Comparison of ENCODE assay signal across 1 cellular context in genomic region chr16:46689492-46690280, GRCh38.
TF ChIP-seq lines count a peak whose summit lies in the region.

ORC6 (plus strand) TSS chr16:46689659; CDS start chr16:46689706, 47 bp downstream.

TF ChIP-seq in HepG2, 621 proteins besides CTCF, POLR2A, EP300 and RAD21 (continued from another document and continues in another):
- TF ChIP-seq THAP9 (CRISPR knock-in tag; IDR thresholded peaks at IDR 0.05; ENCODE audit: borderline replicate concordance): no peak; the same call in 1 of the 2 replicates
- TF ChIP-seq THAP11 (CRISPR knock-in tag; IDR thresholded peaks at IDR 0.05): no peak; the same call in 1 of the 2 replicates
- TF ChIP-seq MAF1 (CRISPR knock-in tag; IDR thresholded peaks at IDR 0.05; ENCODE audit: borderline replicate concordance): no peak
- TF ChIP-seq ZNF839 (CRISPR knock-in tag; IDR thresholded peaks at IDR 0.05; ENCODE audit: borderline replicate concordance): no peak
- TF ChIP-seq ZBTB14 (CRISPR knock-in tag; IDR thresholded peaks at IDR 0.05): 0 out of 2 replicates have a peak, but pooled peaks have one; percentile 27
- TF ChIP-seq SAFB2 (CRISPR knock-in tag; IDR thresholded peaks at IDR 0.05; ENCODE audit: borderline replicate concordance, low read depth): peak; percentile 57
- TF ChIP-seq EEA1 (CRISPR knock-in tag; IDR thresholded peaks at IDR 0.05; ENCODE audit: borderline replicate concordance): peak; percentile 64; the same call in 1 of the 2 replicates
- TF ChIP-seq SMARCC2 (IDR thresholded peaks at IDR 0.05): no peak
- TF ChIP-seq MAZ (IDR thresholded peaks at IDR 0.05; ENCODE audit: borderline replicate concordance, low read depth, low read length): no peak
- no peak for TF ChIP-seq MAZ (CRISPR knock-in tag; IDR thresholded peaks at IDR 0.05; ENCODE audit: low read depth)
- TF ChIP-seq PPARG (CRISPR knock-in tag; conservative IDR thresholded peaks at IDR 0.05): no peak
- no peak for TF ChIP-seq DDIT3 (CRISPR knock-in tag; IDR thresholded peaks at IDR 0.05)
- no peak for TF ChIP-seq ZNF879 (CRISPR knock-in tag; IDR thresholded peaks at IDR 0.05)
- peak; percentile 84 for TF ChIP-seq MAX (IDR thresholded peaks at IDR 0.05)
- no peak; the same call in 1 of the 2 replicates for TF ChIP-seq ZBTB44 (CRISPR knock-in tag; IDR thresholded peaks at IDR 0.05)
- no peak for TF ChIP-seq AKNA (CRISPR knock-in tag; IDR thresholded peaks at IDR 0.05; ENCODE audit: borderline replicate concordance)
- TF ChIP-seq FOXA1 (IDR thresholded peaks at IDR 0.05): no peak
- no peak for TF ChIP-seq FOXA1 (CRISPR knock-in tag; IDR thresholded peaks at IDR 0.05)
- TF ChIP-seq NFE2 (CRISPR knock-in tag; IDR thresholded peaks at IDR 0.05): no peak
- TF ChIP-seq ZBTB43 (CRISPR knock-in tag; conservative IDR thresholded peaks at IDR 0.05): no peak
- no peak for TF ChIP-seq ZEB1 (IDR thresholded peaks at IDR 0.05; ENCODE audit: insufficient replicate concordance, low read depth)
- no peak for TF ChIP-seq CREB3 (CRISPR knock-in tag; IDR thresholded peaks at IDR 0.05)
- no peak for TF ChIP-seq ZNF225 (CRISPR knock-in tag; IDR thresholded peaks at IDR 0.05)
- TF ChIP-seq ZNF407 (CRISPR knock-in tag; IDR thresholded peaks at IDR 0.05; ENCODE audit: not compliant biosample characterization): no peak
- TF ChIP-seq NFE2L1 (CRISPR knock-in tag; IDR thresholded peaks at IDR 0.05; ENCODE audit: borderline replicate concordance): no peak
